Comparison of ENCODE assay signal across 8 cellular contexts in genomic region chr19:8161135-8161646, GRCh38. TPM values are rescaled to one million over a fixed set of nuclear protein-coding genes. Genes with fewer than 3 reads are reported as not detected.
A peak's percentile ranks its signal among the peaks of the same experiment; 100 is the strongest.
DNase-seq lines count a peak whose midpoint lies in the region; ATAC-seq and TF ChIP-seq lines count a peak whose summit lies in the region.

No MANE protein-coding gene starts in this region.

- H3K27me3 ChIP-seq in vagina, result no peaks in the 10 kb centered on the region

- no peak for TF ChIP-seq POLR2A in vagina (IDR thresholded peaks at IDR 0.05)

- no peaks in the 10 kb centered on the region for H3K9me3 ChIP-seq in vagina

- ATAC-seq in GM18519 (IDR thresholded peaks at IDR 0.05; ENCODE audit: low FRiP score, unreplicated experiment) (no peak), HG03469 (IDR thresholded peaks at IDR 0.05; ENCODE audit: unreplicated experiment) (no peak)

- DNase-seq in GM10248 (ENCODE audit: extremely low spot score), result peak; percentile 29
- peak; percentile 69 for DNase-seq in NCI-H2171 treated with DMSO at 0.1 percent for 48 hours (lab: John Stamatoyannopoulos, UW)
- DNase-seq in cerebellum (ENCODE audit: low spot score), result peak; percentile 33
- DNase-seq in vagina (ENCODE audit: extremely low spot score in 2 of 2), result no peak
- DNase-seq in activated gamma-delta T cell (lab: John Stamatoyannopoulos, UW), result no peak

- H3K27ac ChIP-seq in 22Rv1 (peak overlapping the region; percentile 92), vagina (no peak overlapping the region)

- CTCF ChIA-PET in GM10248 (lab: Yijun Ruan, JAX), result interaction anchor here (1.0 to 1.2 kb wide), 2 partner anchors 14 to 90 kb away, joined by 3 to 6 read pairs; no protein-coding TSS in a partner anchor

- no peak for TF ChIP-seq CTCF in 22Rv1 (IDR thresholded peaks at IDR 0.05)
- TF ChIP-seq CTCF in GM10248 (IDR thresholded peaks at IDR 0.05; ENCODE audit: control extremely low read depth, extremely low read depth, low read depth, missing control alignments), result no peak
- no peak for TF ChIP-seq CTCF in vagina (IDR thresholded peaks at IDR 0.05)

- H3K36me3 ChIP-seq in vagina, result no peaks in the 10 kb centered on the region

- intact Hi-C loops in vagina (cut with DNase I), result no loop called here

- POLR2A ChIA-PET in GM10248 (lab: Yijun Ruan, JAX), result no interaction called here

- H3K4me3 ChIP-seq in vagina, result no peak overlapping the region

- peaks cover 5% of the 10 kb centered on the region for H3K4me1 ChIP-seq in vagina

RNA-seq across cellular contexts. Expression of gene FBN3, which starts 11.8 kb away (rescaled TPM):
- total RNA-seq in cerebellum, result 22.3 TPM
- total RNA-seq in vagina, result not detected

RNA-seq across cellular contexts. Expression of gene CERS4, which starts 48.0 kb away (rescaled TPM):
- total RNA-seq in cerebellum (35.4 TPM), vagina (81.5 TPM)

Comparison
In these comparisons a context has a peak if more than half of its experiments do, and no peak if none do; other contexts are left out.
1. DNase-seq: peak in GM10248 (single experiment), NCI-H2171 treated with DMSO at 0.1 percent for 48 hours (single experiment) and cerebellum (single experiment); none in vagina (0 of 2) and activated gamma-delta T cell (single experiment).
2. RNA of gene FBN3, which starts 11.8 kb away (total RNA-seq): 22.3 TPM in cerebellum (single experiment); not detected in vagina (single experiment); every median in the first group is over 10 times any median in the second.